Comparison of ENCODE assay signal across 9 cellular contexts in genomic region chr2:161238559-161239415, GRCh38.
DNase-seq lines count a peak whose midpoint lies in the region; ATAC-seq and TF ChIP-seq lines count a peak whose summit lies in the region.
"Had no signal": no experiment of that assay in that cellular context is flagged by ENCODE, and none has a peak within 500 bp of the region (broad histone marks: within the 10 kb centered on the region; RNA-seq: fewer than 3 reads in every experiment).

No MANE protein-coding gene starts in this region.

- H3K36me3 ChIP-seq in testis (ENCODE audit: low read depth, missing control alignments): no peaks in the 10 kb centered on the region

- peak overlapping the region; percentile 53 to 54 for H3K4me3 ChIP-seq in testis

- peaks cover 0 to 7% of the 10 kb centered on the region in 2 donors for H3K27me3 Mint-ChIP-seq in natural killer cell (ENCODE audit: low read depth in 2 of 2)

- no peaks in the 10 kb centered on the region for H3K9me3 Mint-ChIP-seq in natural killer cell

- H3K27ac Mint-ChIP-seq in natural killer cell: peak overlapping the region in 1 of 2 donors; percentile 50

- peak overlapping the region; percentile 86 for H3K4me3 Mint-ChIP-seq in natural killer cell

- H3K36me3 Mint-ChIP-seq in natural killer cell: no peaks in the 10 kb centered on the region

- H3K27me3 ChIP-seq in foreskin keratinocyte: no peaks in the 10 kb centered on the region
- H3K27me3 ChIP-seq in testis: no peaks in the 10 kb centered on the region

- TF ChIP-seq CTCF in foreskin keratinocyte (conservative IDR thresholded peaks at IDR 0.05) (no peak), natural killer cell (IDR thresholded peaks at IDR 0.05) (no peak), testis (IDR thresholded peaks at IDR 0.05) (no peak)

- TF ChIP-seq POLR2A in testis (IDR thresholded peaks at IDR 0.05): no peak

- intact Hi-C loops in natural killer cell (cut with micrococcal nuclease): no loop called here
- intact Hi-C loops in testis (cut with DNase I; ENCODE audit: low total_unique reads): no loop called here

- no peaks in the 10 kb centered on the region for H3K9me3 ChIP-seq in testis

- DNase-seq in NCI-H748 (lab: John Stamatoyannopoulos, UW; ENCODE audit: unreplicated experiment) (peak; percentile 68), NCI-H748 treated with DMSO at 0.1 percent for 48 hours (lab: John Stamatoyannopoulos, UW) (no peak), OCI-M1 (lab: John Stamatoyannopoulos, UW) (peak; percentile 28), foreskin keratinocyte (peak in 1 of 2 donors; percentile 41), natural killer cell (no peak), testis (peak; percentile 74)
- DNase-seq in activated naive CD4-positive, alpha-beta T cell (lab: John Stamatoyannopoulos, UW): peak; percentile 6 to 57 (median 23)
- DNase-seq: DND-41 had no signal

- 3 to 6% methylated on average over 43 to 82 of the region's 89 CpGs for WGBS in testis, 2 donors

- ATAC-seq in HG03039 (IDR thresholded peaks at IDR 0.05; ENCODE audit: unreplicated experiment): peak; percentile 33
- ATAC-seq in foreskin keratinocyte: peak; percentile 69
- ATAC-seq in natural killer cell: peak; percentile 72 to 74 (median 73)

- H3K27ac ChIP-seq in foreskin keratinocyte (no peak overlapping the region), testis (peak overlapping the region in 1 of 2 donors; percentile 47)

- peaks cover 19 to 31% of the 10 kb centered on the region in 2 donors for H3K4me1 Mint-ChIP-seq in natural killer cell

- H3K4me1 ChIP-seq in foreskin keratinocyte: peaks cover 4% of the 10 kb centered on the region
- H3K4me1 ChIP-seq in testis: peaks cover 3% of the 10 kb centered on the region

Comparison
In these comparisons a context has a peak if more than half of its experiments do, and no peak if none do; other contexts are left out.
1. DNase-seq: peak in NCI-H748 (single experiment), OCI-M1 (single experiment), activated naive CD4-positive, alpha-beta T cell (4 of 4) and testis (single experiment); none in NCI-H748 treated with DMSO at 0.1 percent for 48 hours (single experiment) and natural killer cell (single experiment).
2. Peak in every context shown above with its lines, with median percentiles within 50 percentile points of each other: ATAC-seq.